In genomic region chr3:119294889-119295769, GRCh38 we compare ENCODE assay signal across 7 cellular contexts. TPM values are rescaled to one million over a fixed set of nuclear protein-coding genes. Genes with fewer than 3 reads are reported as not detected.
DNase-seq lines count a peak whose midpoint lies in the region; ATAC-seq and TF ChIP-seq lines count a peak whose summit lies in the region.

No MANE protein-coding gene starts in this region.

- H3K27ac Mint-ChIP-seq in activated T-cell treated with anti-CD3 and anti-CD28 coated beads, Interleukin-2, amount 50 U/mL, for 72 hours, result peak overlapping the region; percentile 81
- H3K27ac Mint-ChIP-seq in osteocyte (ENCODE audit: unreplicated experiment) (peak overlapping the region; percentile 92), type B pancreatic cell (peak overlapping the region; percentile 83)

- no peaks in the 10 kb centered on the region for H3K27me3 ChIP-seq in foreskin keratinocyte

- no peaks in the 10 kb centered on the region for H3K4me1 ChIP-seq in foreskin keratinocyte

- ATAC-seq in GM18511 (IDR thresholded peaks at IDR 0.05; ENCODE audit: unreplicated experiment) (peak; percentile 33), HG02610 (IDR thresholded peaks at IDR 0.05; ENCODE audit: unreplicated experiment) (peak; percentile 14), foreskin keratinocyte (peak; percentile 24)
- ATAC-seq in activated T-cell treated with anti-CD3 and anti-CD28 coated beads, Interleukin-2, amount 50 U/mL, for 72 hours (replicated peaks in 1 of 2), result peak; percentile 28 to 52

- H3K4me1 Mint-ChIP-seq in activated T-cell treated with anti-CD3 and anti-CD28 coated beads, Interleukin-2, amount 50 U/mL, for 72 hours (ENCODE audit: low read depth), result peaks cover 48% of the 10 kb centered on the region
- H3K4me1 Mint-ChIP-seq in osteocyte (ENCODE audit: unreplicated experiment) (peaks cover 50% of the 10 kb centered on the region), type B pancreatic cell (ENCODE audit: unreplicated experiment) (peaks cover 37% of the 10 kb centered on the region)

- DNase-seq in NCI-H526 treated with DMSO at 0.1 percent for 48 hours (lab: John Stamatoyannopoulos, UW) (peak; percentile 27), foreskin keratinocyte (peak in 1 of 2 donors; percentile 29), osteocyte (ENCODE audit: extremely low spot score, unreplicated experiment) (no peak), type B pancreatic cell (ENCODE audit: extremely low spot score, unreplicated experiment) (no peak)
- DNase-seq in activated T-cell treated with anti-CD3 and anti-CD28 coated beads, Interleukin-2, amount 50 U/mL, for 72 hours, result peak; percentile 52 to 57

- TF ChIP-seq CTCF in foreskin keratinocyte (conservative IDR thresholded peaks at IDR 0.05), result no peak
- no peak for TF ChIP-seq CTCF in osteocyte (IDR thresholded peaks at IDR 0.05)
- TF ChIP-seq CTCF in type B pancreatic cell (conservative IDR thresholded peaks at IDR 0.05), result no peak

- H3K36me3 Mint-ChIP-seq in activated T-cell treated with anti-CD3 and anti-CD28 coated beads, Interleukin-2, amount 50 U/mL, for 72 hours (ENCODE audit: insufficient read depth in 2 of 2), result peaks cover 0 to 4% of the 10 kb centered on the region in 2 donors
- H3K36me3 Mint-ChIP-seq in osteocyte (ENCODE audit: unreplicated experiment) (peaks cover 13% of the 10 kb centered on the region), type B pancreatic cell (no peaks in the 10 kb centered on the region)

- peaks cover 8% of the 10 kb centered on the region for H3K27me3 Mint-ChIP-seq in activated T-cell treated with anti-CD3 and anti-CD28 coated beads, Interleukin-2, amount 50 U/mL, for 72 hours (ENCODE audit: low read depth)
- H3K27me3 Mint-ChIP-seq in osteocyte (ENCODE audit: unreplicated experiment) (no peaks in the 10 kb centered on the region), type B pancreatic cell (peaks cover 10% of the 10 kb centered on the region)

- peak overlapping the region; percentile 90 to 94 for H3K4me3 Mint-ChIP-seq in activated T-cell treated with anti-CD3 and anti-CD28 coated beads, Interleukin-2, amount 50 U/mL, for 72 hours
- peak overlapping the region; percentile 90 for H3K4me3 Mint-ChIP-seq in osteocyte (ENCODE audit: unreplicated experiment)
- peak overlapping the region; percentile 91 for H3K4me3 Mint-ChIP-seq in type B pancreatic cell

- H3K9me3 Mint-ChIP-seq in activated T-cell treated with anti-CD3 and anti-CD28 coated beads, Interleukin-2, amount 50 U/mL, for 72 hours, result no peaks in the 10 kb centered on the region
- H3K9me3 Mint-ChIP-seq in osteocyte (ENCODE audit: unreplicated experiment) (no peaks in the 10 kb centered on the region), type B pancreatic cell (no peaks in the 10 kb centered on the region)

- no peak overlapping the region for H3K27ac ChIP-seq in foreskin keratinocyte

RNA-seq across cellular contexts. Expression of gene ARHGAP31, which starts 0.9 kb away (rescaled TPM):
- 10 to 100 TPM; 12.7 to 19.1 TPM for total RNA-seq in activated T-cell treated with anti-CD3 and anti-CD28 coated beads, Interleukin-2, amount 50 U/mL, for 72 hours
- total RNA-seq in foreskin keratinocyte (4.1 and 6.9 TPM in 2 replicates), osteocyte (49.7 and 51.0 TPM in 2 replicates), type B pancreatic cell (ENCODE audit: low replicate concordance) (4.1 and 17.3 TPM in 2 replicates)
- 0.90 and 1.1 TPM in 2 replicates for polyA plus RNA-seq in foreskin keratinocyte

RNA-seq across cellular contexts. Expression of gene B4GALT4, which starts 54.5 kb away (rescaled TPM):
- total RNA-seq in activated T-cell treated with anti-CD3 and anti-CD28 coated beads, Interleukin-2, amount 50 U/mL, for 72 hours, result 10 to 100 TPM; 22.7 to 25.2 TPM
- total RNA-seq in foreskin keratinocyte, result 21.2 and 23.8 TPM in 2 replicates
- polyA plus RNA-seq in foreskin keratinocyte, result 16.1 and 17.6 TPM in 2 replicates
- total RNA-seq in osteocyte, result 21.7 and 21.8 TPM in 2 replicates
- 23.9 and 37.2 TPM in 2 replicates for total RNA-seq in type B pancreatic cell (ENCODE audit: low replicate concordance)

Comparison
In these comparisons a context has a peak if more than half of its experiments do, and no peak if none do; other contexts are left out.
1. DNase-seq: peak in NCI-H526 treated with DMSO at 0.1 percent for 48 hours (single experiment) and activated T-cell treated with anti-CD3 and anti-CD28 coated beads, Interleukin-2, amount 50 U/mL, for 72 hours (2 of 2); none in osteocyte (single experiment) and type B pancreatic cell (single experiment).
2. Peak in every context shown above with its lines, with median percentiles within 50 percentile points of each other: ATAC-seq, H3K27ac Mint-ChIP-seq and H3K4me3 Mint-ChIP-seq.